Comparison of ENCODE assay signal across 10 cellular contexts in the genomic region with DNA sequence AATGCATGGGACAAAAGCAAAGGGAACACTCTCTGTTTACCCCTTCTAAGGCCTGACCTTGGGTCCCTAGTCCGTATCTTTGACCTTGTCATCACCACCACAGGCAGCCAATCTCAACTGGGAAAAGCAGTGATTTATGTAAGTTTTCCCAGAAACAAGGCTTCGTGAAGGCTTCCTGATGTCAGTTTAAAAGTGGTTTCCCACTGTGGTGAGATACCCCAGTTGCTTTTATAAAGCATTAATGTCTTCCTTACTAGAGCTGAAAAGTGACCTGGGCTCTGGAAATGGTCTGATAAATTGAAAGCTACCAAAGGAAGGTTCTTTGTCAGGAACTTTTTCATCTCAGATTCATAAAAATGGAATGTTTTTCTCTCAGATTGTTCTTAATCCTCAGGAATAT.
"Had no signal": no experiment of that assay in that cellular context is flagged by ENCODE, and none has a peak within 500 bp of the region (broad histone marks: within the 10 kb centered on the region; RNA-seq: fewer than 3 reads in every experiment).

No MANE protein-coding gene starts in this region.

- H2AFZ ChIP-seq: GM23248 had no signal

- H3K4me1 Mint-ChIP-seq: IgD-negative memory B cell had no signal

- H3K27ac Mint-ChIP-seq: HFFc6, IgD-negative memory B cell had no signal

- DNase-seq: GM23248, H7, HFFc6, KBM-7 had no signal

- H3K27me3 Mint-ChIP-seq: IgD-negative memory B cell had no signal

- H3K4me2 ChIP-seq: KMS-11 had no signal

- ATAC-seq: HCT116, HepG2 had no signal

- H3K36me3 ChIP-seq: HAP-1 had no signal

- H3K4me3 ChIP-seq: GM23248, HAP-1 had no signal

- H3K4me3 Mint-ChIP-seq: HFFc6, IgD-negative memory B cell had no signal

- H3K9ac ChIP-seq: GM23248, KMS-11 had no signal

- H3K27ac ChIP-seq: GM23248, HL-60, KMS-11 had no signal

- H3K36me3 Mint-ChIP-seq: IgD-negative memory B cell had no signal
